Comparison of ENCODE assay signal across 8 cellular contexts in genomic region chr12:121494093-121494787, GRCh38.
DNase-seq lines count a peak whose midpoint lies in the region; ATAC-seq and TF ChIP-seq lines count a peak whose summit lies in the region.

No MANE protein-coding gene starts in this region.

- H3K4me3 ChIP-seq in smooth muscle cell: no peak overlapping the region

- DNase-seq in NCI-H2171 treated with DMSO at 0.1 percent for 48 hours (lab: John Stamatoyannopoulos, UW) (peak; percentile 10), NCI-H2171 (lab: John Stamatoyannopoulos, UW) (no peak), RKO (ENCODE audit: low spot score) (peak; percentile 43), glomerular visceral epithelial cell (ENCODE audit: extremely low spot score) (peak; percentile 25), smooth muscle cell (lab: John Stamatoyannopoulos, UW; ENCODE audit: unreplicated experiment) (no peak)
- DNase-seq in activated effector memory CD4-positive, alpha-beta T cell treated with Interleukin-2 at 50 U/mL for 16 hours: peak; percentile 37

- no peaks in the 10 kb centered on the region for H3K79me2 ChIP-seq in smooth muscle cell (ENCODE audit: low read depth)

- no peak overlapping the region for H3K9ac ChIP-seq in smooth muscle cell (ENCODE audit: low read depth)

- H3F3A ChIP-seq in smooth muscle cell (ENCODE audit: low read depth): no peaks in the 10 kb centered on the region

- H3K36me3 ChIP-seq in smooth muscle cell (ENCODE audit: low read depth): no peaks in the 10 kb centered on the region

- H3K4me2 ChIP-seq in smooth muscle cell: no peak overlapping the region

- no peaks in the 10 kb centered on the region for H3K4me1 ChIP-seq in smooth muscle cell (ENCODE audit: low read depth)

- no peaks in the 10 kb centered on the region for H4K20me1 ChIP-seq in smooth muscle cell (ENCODE audit: low read depth)

- H3K27ac ChIP-seq in smooth muscle cell (ENCODE audit: low read depth): no peak overlapping the region

- H2AFZ ChIP-seq in smooth muscle cell (ENCODE audit: low read depth): no peak overlapping the region

- H3K27me3 ChIP-seq in smooth muscle cell (ENCODE audit: low read depth): no peaks in the 10 kb centered on the region

- H3K9me3 ChIP-seq in smooth muscle cell (replicated peaks; ENCODE audit: low read depth): no peaks in the 10 kb centered on the region

- peak; percentile 61 for TF ChIP-seq CTCF in smooth muscle cell (IDR thresholded peaks at IDR 0.05; ENCODE audit: borderline replicate concordance, insufficient read depth, poor library complexity, severe bottlenecking)

- ATAC-seq in GM18519 (IDR thresholded peaks at IDR 0.05; ENCODE audit: low FRiP score, unreplicated experiment) (no peak), GM19395 (IDR thresholded peaks at IDR 0.05; ENCODE audit: unreplicated experiment) (no peak)

- WGBS in smooth muscle cell (ENCODE audit: low lambda C conversion rate): 82% methylated on average over 19 of the region's 19 CpGs

Comparison
In these comparisons a context has a peak if more than half of its experiments do, and no peak if none do; other contexts are left out.
1. DNase-seq: peak in NCI-H2171 treated with DMSO at 0.1 percent for 48 hours (single experiment), RKO (single experiment), activated effector memory CD4-positive, alpha-beta T cell treated with Interleukin-2 at 50 U/mL for 16 hours (single experiment) and glomerular visceral epithelial cell (single experiment); none in NCI-H2171 (single experiment) and smooth muscle cell (single experiment).